In genomic region chr15:92159481-92159880, GRCh38 we compare ENCODE assay signal across 18 cellular contexts.
"Had no signal": no experiment of that assay in that cellular context is flagged by ENCODE, and none has a peak within 500 bp of the region (broad histone marks: within the 10 kb centered on the region; RNA-seq: fewer than 3 reads in every experiment).

No MANE protein-coding gene starts in this region.

- H3K4me3 ChIP-seq: body of pancreas, colonic mucosa, suprapubic skin had no signal

- H3K27me3 Mint-ChIP-seq: activated CD4-positive, alpha-beta T cell treated with anti-CD3 and anti-CD28 coated beads for 36 hours; activated naive CD8-positive, alpha-beta T cell; central memory CD8-positive, alpha-beta T cell; naive thymus-derived CD8-positive, alpha-beta T cell; stimulated activated naive CD8-positive, alpha-beta T cell treated with anti-CD3 and anti-CD28 coated beads, Interleukin-15, Interleukin-2, amounts not matched to agents 100 ng/mL and 50 ng/mL, for 24 hours had no signal

- ATAC-seq: activated CD4-positive, alpha-beta T cell treated with anti-CD3 and anti-CD28 coated beads for 36 hours; body of pancreas; naive thymus-derived CD8-positive, alpha-beta T cell had no signal

- H3K4me3 Mint-ChIP-seq: activated CD4-positive, alpha-beta T cell treated with anti-CD3 and anti-CD28 coated beads for 36 hours; activated naive CD8-positive, alpha-beta T cell; central memory CD8-positive, alpha-beta T cell; endodermal cell; naive thymus-derived CD8-positive, alpha-beta T cell; stimulated activated naive CD8-positive, alpha-beta T cell treated with anti-CD3 and anti-CD28 coated beads, Interleukin-15, Interleukin-2, amounts not matched to agents 100 ng/mL and 50 ng/mL, for 24 hours; T-helper 2 cell treated with Interferon-gamma antibody and Interleukin-4, amounts not matched to agents 5 μg/mL and 100 μg/mL, for 36 hours had no signal

- FAIRE-seq: TTC549 had no signal

- H3K9me3 ChIP-seq: body of pancreas, colonic mucosa, suprapubic skin had no signal

- H3K27ac ChIP-seq: body of pancreas, colonic mucosa, epithelial cell of prostate, suprapubic skin had no signal

- H3K9me3 Mint-ChIP-seq: central memory CD8-positive, alpha-beta T cell; endodermal cell; naive thymus-derived CD8-positive, alpha-beta T cell; stimulated activated naive CD8-positive, alpha-beta T cell treated with anti-CD3 and anti-CD28 coated beads, Interleukin-15, Interleukin-2, amounts not matched to agents 100 ng/mL and 50 ng/mL, for 24 hours; T-helper 2 cell treated with Interferon-gamma antibody and Interleukin-4, amounts not matched to agents 5 μg/mL and 100 μg/mL, for 36 hours had no signal

- H3K36me3 ChIP-seq: colonic mucosa had no signal

- H3K27me3 ChIP-seq: body of pancreas, colonic mucosa, suprapubic skin had no signal

- H3K4me1 ChIP-seq: colonic mucosa had no signal

- DNase-seq: activated CD4-positive, alpha-beta T cell treated with anti-CD3 and anti-CD28 coated beads for 36 hours; activated CD4-positive, alpha-beta T cell treated with anti-CD3 and anti-CD28 coated beads, Interleukin-2, amount 50 U/mL, for 48 hours; activated gamma-delta T cell treated with Interleukin-2 at 50 U/mL for 16 hours; amniotic stem cell; body of pancreas; colonic mucosa; endodermal cell; foreskin fibroblast; naive thymus-derived CD8-positive, alpha-beta T cell; nucleus accumbens; trophoblast cell had no signal

- H3K27ac Mint-ChIP-seq: activated CD4-positive, alpha-beta T cell treated with anti-CD3 and anti-CD28 coated beads for 36 hours; activated naive CD8-positive, alpha-beta T cell; naive thymus-derived CD8-positive, alpha-beta T cell; stimulated activated naive CD8-positive, alpha-beta T cell treated with anti-CD3 and anti-CD28 coated beads, Interleukin-15, Interleukin-2, amounts not matched to agents 100 ng/mL and 50 ng/mL, for 24 hours; T-helper 2 cell treated with Interferon-gamma antibody and Interleukin-4, amounts not matched to agents 5 μg/mL and 100 μg/mL, for 36 hours had no signal
